Comparison of ENCODE assay signal across 2 cellular contexts in the genomic region with DNA sequence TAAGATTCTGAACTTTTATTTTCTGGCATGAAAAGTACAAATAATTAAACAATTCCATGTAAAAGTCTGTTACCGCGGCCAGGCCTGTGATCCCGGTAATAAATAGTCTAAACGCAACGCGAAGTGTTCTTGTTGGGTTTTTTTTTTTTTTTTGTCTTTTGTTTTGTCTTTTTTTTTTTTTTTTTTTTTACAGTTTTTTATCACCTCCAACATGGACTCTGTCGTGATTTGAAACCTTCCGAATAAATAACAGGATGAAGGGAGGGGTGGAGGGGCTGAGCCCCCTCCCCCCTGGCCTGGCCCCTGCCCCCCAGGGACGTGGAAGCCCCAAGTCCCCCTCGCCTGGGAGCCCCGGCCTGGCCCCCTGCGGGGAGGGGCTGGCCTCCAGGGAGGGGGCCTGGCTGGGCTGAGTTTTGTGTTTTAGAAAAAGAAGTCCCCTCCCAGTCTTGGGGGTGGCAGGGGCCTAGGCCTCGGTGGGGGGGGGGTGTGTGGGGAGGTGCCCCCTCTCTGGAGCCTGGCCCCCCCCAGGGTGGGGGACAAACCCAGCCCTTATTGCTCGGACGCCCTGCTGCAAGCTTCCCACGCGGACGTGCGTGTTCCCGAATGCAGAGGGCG.
TF ChIP-seq lines count a peak whose summit lies in the region.

No MANE protein-coding gene starts in this region.

TF ChIP-seq in GM23338, 12 proteins besides CTCF, POLR2A, EP300 and RAD21:
- TF ChIP-seq NANOG (IDR thresholded peaks at IDR 0.05; ENCODE audit: borderline replicate concordance), result no peak
- TF ChIP-seq JUNB (IDR thresholded peaks at IDR 0.05; ENCODE audit: unreplicated experiment), result no peak
- TF ChIP-seq, protein P1, sequence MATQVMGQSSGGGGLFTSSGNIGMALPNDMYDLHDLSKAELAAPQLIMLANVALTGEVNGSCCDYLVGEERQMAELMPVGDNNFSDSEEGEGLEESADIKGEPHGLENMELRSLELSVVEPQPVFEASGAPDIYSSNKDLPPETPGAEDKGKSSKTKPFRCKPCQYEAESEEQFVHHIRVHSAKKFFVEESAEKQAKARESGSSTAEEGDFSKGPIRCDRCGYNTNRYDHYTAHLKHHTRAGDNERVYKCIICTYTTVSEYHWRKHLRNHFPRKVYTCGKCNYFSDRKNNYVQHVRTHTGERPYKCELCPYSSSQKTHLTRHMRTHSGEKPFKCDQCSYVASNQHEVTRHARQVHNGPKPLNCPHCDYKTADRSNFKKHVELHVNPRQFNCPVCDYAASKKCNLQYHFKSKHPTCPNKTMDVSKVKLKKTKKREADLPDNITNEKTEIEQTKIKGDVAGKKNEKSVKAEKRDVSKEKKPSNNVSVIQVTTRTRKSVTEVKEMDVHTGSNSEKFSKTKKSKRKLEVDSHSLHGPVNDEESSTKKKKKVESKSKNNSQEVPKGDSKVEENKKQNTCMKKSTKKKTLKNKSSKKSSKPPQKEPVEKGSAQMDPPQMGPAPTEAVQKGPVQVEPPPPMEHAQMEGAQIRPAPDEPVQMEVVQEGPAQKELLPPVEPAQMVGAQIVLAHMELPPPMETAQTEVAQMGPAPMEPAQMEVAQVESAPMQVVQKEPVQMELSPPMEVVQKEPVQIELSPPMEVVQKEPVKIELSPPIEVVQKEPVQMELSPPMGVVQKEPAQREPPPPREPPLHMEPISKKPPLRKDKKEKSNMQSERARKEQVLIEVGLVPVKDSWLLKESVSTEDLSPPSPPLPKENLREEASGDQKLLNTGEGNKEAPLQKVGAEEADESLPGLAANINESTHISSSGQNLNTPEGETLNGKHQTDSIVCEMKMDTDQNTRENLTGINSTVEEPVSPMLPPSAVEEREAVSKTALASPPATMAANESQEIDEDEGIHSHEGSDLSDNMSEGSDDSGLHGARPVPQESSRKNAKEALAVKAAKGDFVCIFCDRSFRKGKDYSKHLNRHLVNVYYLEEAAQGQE (IDR thresholded peaks at IDR 0.05; ENCODE audit: unreplicated experiment), result no peak
- TF ChIP-seq, protein P2, sequence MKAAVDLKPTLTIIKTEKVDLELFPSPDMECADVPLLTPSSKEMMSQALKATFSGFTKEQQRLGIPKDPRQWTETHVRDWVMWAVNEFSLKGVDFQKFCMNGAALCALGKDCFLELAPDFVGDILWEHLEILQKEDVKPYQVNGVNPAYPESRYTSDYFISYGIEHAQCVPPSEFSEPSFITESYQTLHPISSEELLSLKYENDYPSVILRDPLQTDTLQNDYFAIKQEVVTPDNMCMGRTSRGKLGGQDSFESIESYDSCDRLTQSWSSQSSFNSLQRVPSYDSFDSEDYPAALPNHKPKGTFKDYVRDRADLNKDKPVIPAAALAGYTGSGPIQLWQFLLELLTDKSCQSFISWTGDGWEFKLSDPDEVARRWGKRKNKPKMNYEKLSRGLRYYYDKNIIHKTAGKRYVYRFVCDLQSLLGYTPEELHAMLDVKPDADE (IDR thresholded peaks at IDR 0.05), result no peak
- TF ChIP-seq CREB1 (CRISPR knock-in tag; IDR thresholded peaks at IDR 0.05; ENCODE audit: low read depth), result no peak
- no peak for TF ChIP-seq STAT1 (IDR thresholded peaks at IDR 0.05; ENCODE audit: unreplicated experiment)

TF ChIP-seq in WTC11, 78 proteins besides CTCF, POLR2A, EP300 and RAD21:
- TF ChIP-seq, protein P3, sequence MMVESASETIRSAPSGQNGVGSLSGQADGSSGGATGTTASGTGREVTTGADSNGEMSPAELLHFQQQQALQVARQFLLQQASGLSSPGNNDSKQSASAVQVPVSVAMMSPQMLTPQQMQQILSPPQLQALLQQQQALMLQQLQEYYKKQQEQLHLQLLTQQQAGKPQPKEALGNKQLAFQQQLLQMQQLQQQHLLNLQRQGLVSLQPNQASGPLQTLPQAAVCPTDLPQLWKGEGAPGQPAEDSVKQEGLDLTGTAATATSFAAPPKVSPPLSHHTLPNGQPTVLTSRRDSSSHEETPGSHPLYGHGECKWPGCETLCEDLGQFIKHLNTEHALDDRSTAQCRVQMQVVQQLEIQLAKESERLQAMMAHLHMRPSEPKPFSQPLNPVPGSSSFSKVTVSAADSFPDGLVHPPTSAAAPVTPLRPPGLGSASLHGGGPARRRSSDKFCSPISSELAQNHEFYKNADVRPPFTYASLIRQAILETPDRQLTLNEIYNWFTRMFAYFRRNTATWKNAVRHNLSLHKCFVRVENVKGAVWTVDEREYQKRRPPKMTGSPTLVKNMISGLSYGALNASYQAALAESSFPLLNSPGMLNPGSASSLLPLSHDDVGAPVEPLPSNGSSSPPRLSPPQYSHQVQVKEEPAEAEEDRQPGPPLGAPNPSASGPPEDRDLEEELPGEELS (CRISPR knock-in tag; IDR thresholded peaks at IDR 0.05), result no peak
- no peak for TF ChIP-seq ZNF219 (CRISPR knock-in tag; IDR thresholded peaks at IDR 0.05; ENCODE audit: borderline replicate concordance)
- TF ChIP-seq, protein P4, sequence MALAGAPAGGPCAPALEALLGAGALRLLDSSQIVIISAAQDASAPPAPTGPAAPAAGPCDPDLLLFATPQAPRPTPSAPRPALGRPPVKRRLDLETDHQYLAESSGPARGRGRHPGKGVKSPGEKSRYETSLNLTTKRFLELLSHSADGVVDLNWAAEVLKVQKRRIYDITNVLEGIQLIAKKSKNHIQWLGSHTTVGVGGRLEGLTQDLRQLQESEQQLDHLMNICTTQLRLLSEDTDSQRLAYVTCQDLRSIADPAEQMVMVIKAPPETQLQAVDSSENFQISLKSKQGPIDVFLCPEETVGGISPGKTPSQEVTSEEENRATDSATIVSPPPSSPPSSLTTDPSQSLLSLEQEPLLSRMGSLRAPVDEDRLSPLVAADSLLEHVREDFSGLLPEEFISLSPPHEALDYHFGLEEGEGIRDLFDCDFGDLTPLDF (CRISPR knock-in tag; IDR thresholded peaks at IDR 0.05), result no peak
- TF ChIP-seq ZNF317 (CRISPR knock-in tag; IDR thresholded peaks at IDR 0.05; ENCODE audit: borderline replicate concordance, low read depth), result no peak
- TF ChIP-seq TEAD1 (CRISPR knock-in tag; IDR thresholded peaks at IDR 0.05), result no peak
- TF ChIP-seq CREB1 (CRISPR knock-in tag; IDR thresholded peaks at IDR 0.05), result no peak
